8 cellular contexts compared by ENCODE assay signal in genomic region chr22:20116376-20116950, GRCh38. TPM values are rescaled to one million over a fixed set of nuclear protein-coding genes. Genes with fewer than 3 reads are reported as not detected.
DNase-seq lines count a peak whose midpoint lies in the region; ATAC-seq and TF ChIP-seq lines count a peak whose summit lies in the region.

No MANE protein-coding gene starts in this region.

- peaks cover 43% of the 10 kb centered on the region for H3K4me1 ChIP-seq in mononuclear cell (ENCODE audit: insufficient read depth, low read length)

- H3K4me3 ChIP-seq in AG04449 (ENCODE audit: low read depth, low read length), result peak overlapping the region; percentile 97
- H3K4me3 ChIP-seq in Jurkat, Clone E6-1 (ENCODE audit: low read length), result peak overlapping the region; percentile 89
- peak overlapping the region; percentile 81 for H3K4me3 ChIP-seq in mononuclear cell (ENCODE audit: low read length)

- H3K9me3 ChIP-seq in mononuclear cell (ENCODE audit: low read depth, low read length), result no peaks in the 10 kb centered on the region

- H3K27ac ChIP-seq in cingulate gyrus (ENCODE audit: low read depth, low read length), result peak overlapping the region; percentile 76

- H3K27me3 ChIP-seq in mononuclear cell (ENCODE audit: insufficient read depth, low read length), result no peaks in the 10 kb centered on the region

- ATAC-seq in GM18867 (IDR thresholded peaks at IDR 0.05; ENCODE audit: unreplicated experiment), result no peak
- ATAC-seq in HG02623 (IDR thresholded peaks at IDR 0.05; ENCODE audit: unreplicated experiment), result no peak

- no peak for DNase-seq in AG04449 (ENCODE audit: low read depth, low spot score)
- DNase-seq in Jurkat, Clone E6-1 (ENCODE audit: low read depth, low spot score), result no peak
- DNase-seq in NAMALWA (ENCODE audit: low spot score), result no peak
- DNase-seq in COLO829 (ENCODE audit: low spot score), result no peak

- no peak for TF ChIP-seq CTCF in AG04449 (IDR thresholded peaks at IDR 0.05; ENCODE audit: insufficient read depth, low read length, missing control alignments)

- POLR2A ChIA-PET in AG04449 (lab: Yijun Ruan, JAX), result interaction anchor here (1.0 to 2.6 kb wide), 2 partner anchors 14 to 15 kb away, joined by 3 to 12 read pairs; partner anchors contain the start of gene ZDHHC8

- CTCF ChIA-PET in AG04449 (lab: Yijun Ruan, JAX), result interaction anchor here (1.0 to 1.4 kb wide), 2 partner anchors 12 to 25 kb away, joined by 3 to 4 read pairs; no protein-coding TSS in a partner anchor

RNA-seq across cellular contexts. Expression of gene RANBP1, which starts 0.6 kb away (rescaled TPM):
- polyA plus RNA-seq in Jurkat, Clone E6-1 (2012; ENCODE audit: insufficient read depth, insufficient read length), result 479 TPM
- total RNA-seq in mononuclear cell, result 71.3 TPM

RNA-seq across cellular contexts. Expression of gene TRMT2A, which starts 0.6 kb away (rescaled TPM):
- polyA plus RNA-seq in Jurkat, Clone E6-1 (2012; ENCODE audit: insufficient read depth, insufficient read length), result 78.4 TPM
- 28.7 TPM for total RNA-seq in mononuclear cell

RNA-seq across cellular contexts. Expression of gene ZDHHC8, which starts 15.1 kb away (rescaled TPM):
- 41.4 TPM for polyA plus RNA-seq in Jurkat, Clone E6-1 (2012; ENCODE audit: insufficient read depth, insufficient read length)
- 6.4 TPM for total RNA-seq in mononuclear cell

RNA-seq across cellular contexts. Expression of gene CCDC188, which starts 34.4 kb away (rescaled TPM):
- not detected for polyA plus RNA-seq in Jurkat, Clone E6-1 (2012; ENCODE audit: insufficient read depth, insufficient read length)
- total RNA-seq in mononuclear cell, result not detected

RNA-seq across cellular contexts. Expression of gene DGCR8, which starts 36.4 kb away (rescaled TPM):
- 27.9 TPM for polyA plus RNA-seq in Jurkat, Clone E6-1 (2012; ENCODE audit: insufficient read depth, insufficient read length)
- 7.9 TPM for total RNA-seq in mononuclear cell
